ENCODE assay signal across 30 cellular contexts in genomic region chr2:85600235-85600575, GRCh38. TPM values are rescaled to one million over a fixed set of nuclear protein-coding genes. Genes with fewer than 3 reads are reported as not detected.
DNase-seq lines count a peak whose midpoint lies in the region; ATAC-seq, FAIRE-seq and TF ChIP-seq lines count a peak whose summit lies in the region.
"Had no signal": no experiment of that assay in that cellular context is flagged by ENCODE, and none has a peak within 500 bp of the region (broad histone marks: within the 10 kb centered on the region; RNA-seq: fewer than 3 reads in every experiment).

No MANE protein-coding gene starts in this region.

- H3K27ac ChIP-seq in HepG2 (ENCODE audit: extremely low read length, insufficient read depth, low read length) (peak overlapping the region; percentile 80), right lobe of liver (no peak overlapping the region)
- H3K27ac ChIP-seq: A549 had no signal

- TF ChIP-seq POLR2A in HepG2 (IDR thresholded peaks at IDR 0.05; ENCODE audit: insufficient read depth in 1 of 2, low read depth in 2 of 2, low read length in 2 of 2) = no peak
- TF ChIP-seq POLR2A in right lobe of liver (IDR thresholded peaks at IDR 0.05) = no peak

- H3K36me3 Mint-ChIP-seq in activated T-helper 17 cell treated with anti-CD3 and anti-CD28 coated beads, Interleukin-2, amount 50 U/mL, for 72 hours (ENCODE audit: low read depth) = peaks cover 38% of the 10 kb centered on the region
- H3K36me3 Mint-ChIP-seq in nephron progenitor cell (ENCODE audit: low read depth) = no peaks in the 10 kb centered on the region

- no peak overlapping the region for H3K4me3 Mint-ChIP-seq in activated T-helper 17 cell treated with anti-CD3 and anti-CD28 coated beads, Interleukin-2, amount 50 U/mL, for 72 hours
- H3K4me3 Mint-ChIP-seq in nephron progenitor cell = no peak overlapping the region
- H3K4me3 Mint-ChIP-seq: activated CD8-positive, alpha-beta T cell treated with anti-CD3 and anti-CD28 coated beads for 36 hours had no signal

- H3K27me3 ChIP-seq in HepG2 (ENCODE audit: control insufficient read depth in 1 of 2, insufficient read depth in 2 of 2, low read length in 2 of 2) (no peaks in the 10 kb centered on the region; a peak in 1 of 5 replicates), right lobe of liver (no peaks in the 10 kb centered on the region)
- H3K27me3 ChIP-seq: adrenal gland had no signal

- no peaks in the 10 kb centered on the region for H3K9me3 Mint-ChIP-seq in activated T-helper 17 cell treated with anti-CD3 and anti-CD28 coated beads, Interleukin-2, amount 50 U/mL, for 72 hours
- no peaks in the 10 kb centered on the region for H3K9me3 Mint-ChIP-seq in nephron progenitor cell
- H3K9me3 Mint-ChIP-seq: activated CD8-positive, alpha-beta T cell treated with anti-CD3 and anti-CD28 coated beads for 36 hours; endodermal cell; H9 had no signal

- H3K36me3 ChIP-seq in HepG2 (replicated peaks in 1 of 2; ENCODE audit: control insufficient read depth in 1 of 2, insufficient read depth in 2 of 2, low read length in 2 of 2) = peaks cover 7 to 38% of the 10 kb centered on the region in 2 experiments
- H3K36me3 ChIP-seq in right lobe of liver = peaks cover 0 to 26% (median 3%) of the 10 kb centered on the region in 4 donors

- H3K9me3 ChIP-seq in HepG2 (ENCODE audit: low read length) (no peaks in the 10 kb centered on the region), right lobe of liver (no peaks in the 10 kb centered on the region)
- H3K9me3 ChIP-seq: A549, adrenal gland, left ventricle myocardium inferior had no signal

- H2AFZ ChIP-seq in HepG2 (ENCODE audit: low read length) = no peak overlapping the region

- POLR2A ChIA-PET in HepG2 (lab: Yijun Ruan, JAX) = interaction anchor here (1.4 to 25.9 kb wide), 6 partner anchors 5 to 180 kb away, joined by 4 to 795 read pairs (median 358); partner anchors contain the start of genes C2orf68, GGCX, RNF181 and SH2D6

- no peak for TF ChIP-seq RAD21 in HepG2 (CRISPR knock-in tag; IDR thresholded peaks at IDR 0.05)

- peak overlapping the region; percentile 7; the same call in 1 of the 2 replicates for H3K4me2 ChIP-seq in HepG2 (ENCODE audit: low read depth, low read length)
- H3K4me2 ChIP-seq: A549 had no signal

- TF ChIP-seq CTCF in HepG2 (CRISPR knock-in tag; IDR thresholded peaks at IDR 0.05) (no peak), right lobe of liver (IDR thresholded peaks at IDR 0.05) (no peak), nephron progenitor cell (IDR thresholded peaks at IDR 0.05) (no peak)

- CTCF ChIA-PET in HepG2 (lab: Yijun Ruan, JAX; ENCODE audit: low intra/inter-chr PET ratio, low total read pairs) = no interaction called here

- H3K4me1 ChIP-seq in HepG2 (ENCODE audit: insufficient read depth, low read length) (peaks cover 76% of the 10 kb centered on the region), right lobe of liver (peaks cover 0 to 51% (median 22%) of the 10 kb centered on the region in 4 donors)

- peak overlapping the region; percentile 64 for H3K27ac Mint-ChIP-seq in activated T-helper 17 cell treated with anti-CD3 and anti-CD28 coated beads, Interleukin-2, amount 50 U/mL, for 72 hours
- H3K27ac Mint-ChIP-seq in nephron progenitor cell = peak overlapping the region; percentile 48
- H3K27ac Mint-ChIP-seq: activated CD8-positive, alpha-beta T cell treated with anti-CD3 and anti-CD28 coated beads for 36 hours; endodermal cell had no signal

- peaks cover 20% of the 10 kb centered on the region for H3K4me1 Mint-ChIP-seq in activated T-helper 17 cell treated with anti-CD3 and anti-CD28 coated beads, Interleukin-2, amount 50 U/mL, for 72 hours
- peaks cover 49% of the 10 kb centered on the region for H3K4me1 Mint-ChIP-seq in nephron progenitor cell

- no peaks in the 10 kb centered on the region for H3K27me3 Mint-ChIP-seq in activated T-helper 17 cell treated with anti-CD3 and anti-CD28 coated beads, Interleukin-2, amount 50 U/mL, for 72 hours
- H3K27me3 Mint-ChIP-seq in nephron progenitor cell (ENCODE audit: low read depth, poor library complexity) = no peaks in the 10 kb centered on the region
- H3K27me3 Mint-ChIP-seq: activated CD8-positive, alpha-beta T cell treated with anti-CD3 and anti-CD28 coated beads for 36 hours; CD4-positive, alpha-beta memory T cell had no signal

- TF ChIP-seq EP300 in HepG2 (IDR thresholded peaks at IDR 0.05; ENCODE audit: low read depth in 2 of 2, low read length in 2 of 2) (no peak), HepG2 (CRISPR knock-in tag; IDR thresholded peaks at IDR 0.05; ENCODE audit: borderline replicate concordance) (no peak)

- 89% methylated on average over 2 of the region's 3 CpGs for WGBS in HepG2 (ENCODE audit: low lambda C conversion rate)
- 90% methylated on average over 2 of the region's 3 CpGs for WGBS in right lobe of liver (ENCODE audit: insufficient coverage, low coverage, low lambda C conversion rate, missing lambda C conversion rate)

- H3K4me3 ChIP-seq in HepG2 (replicated peaks in 1 of 3; ENCODE audit: insufficient read depth in 1 of 3, low read depth in 2 of 3, low read length in 3 of 3) = no peak overlapping the region
- H3K4me3 ChIP-seq in right lobe of liver = no peak overlapping the region
- H3K4me3 ChIP-seq: A549, adrenal gland, left ventricle myocardium inferior had no signal

- FAIRE-seq in HepG2 (lab: Jason Lieb, UNC) = no peak
- FAIRE-seq: A549 had no signal

- no TSS peak for BruUV-seq in HepG2 (replicated peaks; lab: Mats Ljungman, UMichigan)

- in situ Hi-C loops in HepG2 (cut with HindIII; ENCODE audit: extremely low pct_ligation_motif_present, low pct_unique_long_range_greater_than_20kb) = no loop called here

- intact Hi-C loops in HepG2 (cut with micrococcal nuclease; ENCODE audit: unreplicated experiment) (no loop called here), right lobe of liver (cut with DNase I) (no loop called here)

- H3K79me2 ChIP-seq in HepG2 (ENCODE audit: insufficient read depth, low read length) = peaks cover 57% of the 10 kb centered on the region

- H3K9ac ChIP-seq in HepG2 (ENCODE audit: insufficient read depth, low read depth, low read length) = no peak overlapping the region

- 0 out of 2 replicates have a peak, but pooled peaks cover 3% of the 10 kb centered on the region for H4K20me1 ChIP-seq in HepG2 (ENCODE audit: insufficient read depth, low read length)

- no peak for DNase-seq in HepG2 (ENCODE audit: low spot score)
- DNase-seq in right lobe of liver = no peak
- no peak for DNase-seq in nephron progenitor cell
- no peak for DNase-seq in NCI-H1694 treated with DMSO at 0.1 percent for 48 hours (lab: John Stamatoyannopoulos, UW)
- no peak for DNase-seq in DMS114 treated with DMSO at 0.1 percent for 48 hours (lab: John Stamatoyannopoulos, UW; ENCODE audit: unreplicated experiment)
- DNase-seq in DMS 273 (lab: John Stamatoyannopoulos, UW; ENCODE audit: unreplicated experiment) = no peak
- DNase-seq: activated CD4-positive, alpha-beta T cell treated with anti-CD3 and anti-CD28 coated beads for 1 hour; activated gamma-delta T cell treated with Interleukin-2 at 50 U/mL for 16 hours; adrenal gland; CD4-positive, alpha-beta memory T cell; central memory CD4-positive, alpha-beta T cell; cortex of kidney; DMS 273 treated with DMSO at 0.1 percent for 48 hours; EL; H9; left ventricle myocardium inferior; NCI-H1436; NCI-H2107; NCI-H345; NCI-H69; PC-3; stimulated activated naive CD4-positive, alpha-beta T cell treated with Interleukin-2 at 50 U/mL for 16 hours had no signal

- no peak for ATAC-seq in HepG2
- ATAC-seq in right lobe of liver = no peak
- no peak for ATAC-seq in activated T-helper 17 cell treated with anti-CD3 and anti-CD28 coated beads, Interleukin-2, amount 50 U/mL, for 72 hours (replicated peaks)
- ATAC-seq in HG02885 (IDR thresholded peaks at IDR 0.05; ENCODE audit: poor library complexity, unreplicated experiment) = no peak
- ATAC-seq: A549; activated CD8-positive, alpha-beta T cell treated with anti-CD3 and anti-CD28 coated beads for 36 hours; esophagus mucosa; PC-3; Right ventricle myocardium inferior; SK-N-SH treated with all-trans-retinoic acid at 6 μM for 48 hours had no signal

RNA-seq across cellular contexts. Expression of gene TMEM150A, which starts 2.3 kb away (rescaled TPM):
- total RNA-seq in HepG2 (2016; rRNA removed; fragmentation: Illumina TruSeq; extraction: Trizol) (24.0 and 30.1 TPM in 2 replicates), right lobe of liver (10 to 100 TPM; 20.0 to 26.7 (median 21.9) TPM)
- 24.1 and 32.5 TPM in 2 replicates for total RNA-seq in HepG2 (2016; cell fraction: cytosol; rRNA removed; fragmentation: Illumina TruSeq; extraction: Trizol; ENCODE audit: low read depth)
- 20.6 and 30.6 TPM in 2 replicates for total RNA-seq in HepG2 (2016; cell fraction: insoluble cytoplasmic fraction; rRNA removed; fragmentation: Illumina TruSeq; extraction: Trizol)
- total RNA-seq in HepG2 (2016; cell fraction: membrane; rRNA removed; fragmentation: Illumina TruSeq; extraction: Trizol) = 35.6 and 42.7 TPM in 2 replicates
- total RNA-seq in HepG2 (2016; cell fraction: nucleus; rRNA removed; fragmentation: Illumina TruSeq; extraction: Trizol) = 27.9 and 33.6 TPM in 2 replicates
- polyA plus RNA-seq in HepG2 (2011; rRNA removed) = 70.4 and 111 TPM in 2 replicates
- 56.0 and 56.1 TPM in 2 replicates for polyA plus RNA-seq in HepG2 (2011; cell fraction: cytosol; rRNA removed)
- polyA plus RNA-seq in HepG2 (2011; cell fraction: nucleus; rRNA removed) = 277 and 295 TPM in 2 replicates
- 57.6 and 80.5 TPM in 2 replicates for polyA plus RNA-seq in HepG2 (2012)
- 35.9 and 45.2 TPM in 2 replicates for polyA plus RNA-seq in HepG2 (2016; cell fraction: cytosol; fragmentation: Illumina TruSeq; extraction: Trizol; ENCODE audit: low read depth)
- polyA plus RNA-seq in HepG2 (2016; cell fraction: insoluble cytoplasmic fraction; fragmentation: Illumina TruSeq; extraction: Trizol; ENCODE audit: low read depth) = 34.2 and 35.6 TPM in 2 replicates
- 43.2 and 51.3 TPM in 2 replicates for polyA plus RNA-seq in HepG2 (2016; cell fraction: membrane; fragmentation: Illumina TruSeq; extraction: Trizol; ENCODE audit: low read depth)
- 83.8 and 85.6 TPM in 2 replicates for polyA plus RNA-seq in HepG2 (2016; cell fraction: nucleus; fragmentation: Illumina TruSeq; extraction: Trizol; ENCODE audit: insufficient read depth, low read depth)
- polyA minus RNA-seq in HepG2 (2011; rRNA and poly(A)+ RNA removed; ENCODE audit: low replicate concordance) = 7.2 and 99.4 TPM in 2 replicates
- 17.1 and 21.3 TPM in 2 replicates for polyA minus RNA-seq in HepG2 (2011; cell fraction: cytosol; rRNA and poly(A)+ RNA removed)
- 30.6 and 39.5 TPM in 2 replicates for polyA minus RNA-seq in HepG2 (2011; cell fraction: nucleus; rRNA and poly(A)+ RNA removed)
- total RNA-seq in activated T-helper 17 cell treated with anti-CD3 and anti-CD28 coated beads, Interleukin-2, amount 50 U/mL, for 72 hours = 1 to 10 TPM; 3.3 to 3.7 TPM

RNA-seq across cellular contexts. Expression of gene RNF181, which starts 4.7 kb away (rescaled TPM):
- total RNA-seq in HepG2 (2016; rRNA removed; fragmentation: Illumina TruSeq; extraction: Trizol) (224 and 234 TPM in 2 replicates), right lobe of liver (100 to 1,000 TPM in 2 of 6 experiments, 10 to 100 TPM in 4; 54.5 to 123 (median 66.6) TPM)
- 68.8 and 79.7 TPM in 2 replicates for total RNA-seq in HepG2 (2016; cell fraction: cytosol; rRNA removed; fragmentation: Illumina TruSeq; extraction: Trizol; ENCODE audit: low read depth)
- 237 and 239 TPM in 2 replicates for total RNA-seq in HepG2 (2016; cell fraction: insoluble cytoplasmic fraction; rRNA removed; fragmentation: Illumina TruSeq; extraction: Trizol)
- 60.8 and 63.4 TPM in 2 replicates for total RNA-seq in HepG2 (2016; cell fraction: membrane; rRNA removed; fragmentation: Illumina TruSeq; extraction: Trizol)
- total RNA-seq in HepG2 (2016; cell fraction: nucleus; rRNA removed; fragmentation: Illumina TruSeq; extraction: Trizol) = 99.4 and 107 TPM in 2 replicates
- 578 and 594 TPM in 2 replicates for polyA plus RNA-seq in HepG2 (2011; rRNA removed)
- 700 and 712 TPM in 2 replicates for polyA plus RNA-seq in HepG2 (2011; cell fraction: cytosol; rRNA removed)
- 285 and 326 TPM in 2 replicates for polyA plus RNA-seq in HepG2 (2011; cell fraction: nucleus; rRNA removed)
- polyA plus RNA-seq in HepG2 (2012) = 240 and 307 TPM in 2 replicates
- 54.1 and 54.2 TPM in 2 replicates for polyA plus RNA-seq in HepG2 (2016; cell fraction: cytosol; fragmentation: Illumina TruSeq; extraction: Trizol; ENCODE audit: low read depth)
- 189 and 200 TPM in 2 replicates for polyA plus RNA-seq in HepG2 (2016; cell fraction: insoluble cytoplasmic fraction; fragmentation: Illumina TruSeq; extraction: Trizol; ENCODE audit: low read depth)
- 43.8 and 45.1 TPM in 2 replicates for polyA plus RNA-seq in HepG2 (2016; cell fraction: membrane; fragmentation: Illumina TruSeq; extraction: Trizol; ENCODE audit: low read depth)
- 124 and 147 TPM in 2 replicates for polyA plus RNA-seq in HepG2 (2016; cell fraction: nucleus; fragmentation: Illumina TruSeq; extraction: Trizol; ENCODE audit: insufficient read depth, low read depth)
- 200 and 300 TPM in 2 replicates for polyA minus RNA-seq in HepG2 (2011; rRNA and poly(A)+ RNA removed; ENCODE audit: low replicate concordance)
- polyA minus RNA-seq in HepG2 (2011; cell fraction: cytosol; rRNA and poly(A)+ RNA removed) = 65.6 and 78.5 TPM in 2 replicates
- polyA minus RNA-seq in HepG2 (2011; cell fraction: nucleus; rRNA and poly(A)+ RNA removed) = 59.9 and 82.9 TPM in 2 replicates
- total RNA-seq in activated T-helper 17 cell treated with anti-CD3 and anti-CD28 coated beads, Interleukin-2, amount 50 U/mL, for 72 hours = 100 to 1,000 TPM; 116 to 156 TPM

RNA-seq across cellular contexts. Expression of gene C2orf68, which starts 11.7 kb away (rescaled TPM):
- total RNA-seq in HepG2 (2016; rRNA removed; fragmentation: Illumina TruSeq; extraction: Trizol) = 47.1 and 49.0 TPM in 2 replicates
- 32.5 and 36.5 TPM in 2 replicates for total RNA-seq in HepG2 (2016; cell fraction: cytosol; rRNA removed; fragmentation: Illumina TruSeq; extraction: Trizol; ENCODE audit: low read depth)
- total RNA-seq in HepG2 (2016; cell fraction: insoluble cytoplasmic fraction; rRNA removed; fragmentation: Illumina TruSeq; extraction: Trizol) = 48.7 and 49.6 TPM in 2 replicates
- total RNA-seq in HepG2 (2016; cell fraction: membrane; rRNA removed; fragmentation: Illumina TruSeq; extraction: Trizol) = 64.2 and 67.0 TPM in 2 replicates
- 33.2 and 34.7 TPM in 2 replicates for total RNA-seq in HepG2 (2016; cell fraction: nucleus; rRNA removed; fragmentation: Illumina TruSeq; extraction: Trizol)
- polyA plus RNA-seq in HepG2 (2011; rRNA removed) = 77.4 and 82.8 TPM in 2 replicates
- polyA plus RNA-seq in HepG2 (2011; cell fraction: cytosol; rRNA removed) = 32.5 and 38.0 TPM in 2 replicates
- 55.4 and 70.0 TPM in 2 replicates for polyA plus RNA-seq in HepG2 (2011; cell fraction: nucleus; rRNA removed)
- 42.2 and 51.9 TPM in 2 replicates for polyA plus RNA-seq in HepG2 (2012)
- polyA plus RNA-seq in HepG2 (2016; cell fraction: cytosol; fragmentation: Illumina TruSeq; extraction: Trizol; ENCODE audit: low read depth) = 54.3 and 54.6 TPM in 2 replicates
- polyA plus RNA-seq in HepG2 (2016; cell fraction: insoluble cytoplasmic fraction; fragmentation: Illumina TruSeq; extraction: Trizol; ENCODE audit: low read depth) = 56.4 and 59.2 TPM in 2 replicates
- 69.9 and 70.6 TPM in 2 replicates for polyA plus RNA-seq in HepG2 (2016; cell fraction: membrane; fragmentation: Illumina TruSeq; extraction: Trizol; ENCODE audit: low read depth)
- polyA plus RNA-seq in HepG2 (2016; cell fraction: nucleus; fragmentation: Illumina TruSeq; extraction: Trizol; ENCODE audit: insufficient read depth, low read depth) = 76.9 and 78.6 TPM in 2 replicates
- polyA minus RNA-seq in HepG2 (2011; rRNA and poly(A)+ RNA removed; ENCODE audit: low replicate concordance) = 73.7 and 82.9 TPM in 2 replicates
- 34.4 and 42.2 TPM in 2 replicates for polyA minus RNA-seq in HepG2 (2011; cell fraction: cytosol; rRNA and poly(A)+ RNA removed)
- 35.4 and 43.0 TPM in 2 replicates for polyA minus RNA-seq in HepG2 (2011; cell fraction: nucleus; rRNA and poly(A)+ RNA removed)
- total RNA-seq in right lobe of liver = 10 to 100 TPM in 5 of 6 experiments, 1 to 10 TPM in 1; 7.6 to 22.7 (median 14.8) TPM
- 10 to 100 TPM; 21.6 to 32.5 TPM for total RNA-seq in activated T-helper 17 cell treated with anti-CD3 and anti-CD28 coated beads, Interleukin-2, amount 50 U/mL, for 72 hours

RNA-seq across cellular contexts. Expression of gene USP39, which starts 15.8 kb away (rescaled TPM):
- total RNA-seq in HepG2 (2016; rRNA removed; fragmentation: Illumina TruSeq; extraction: Trizol) = 63.3 and 80.2 TPM in 2 replicates
- 20.2 and 21.5 TPM in 2 replicates for total RNA-seq in HepG2 (2016; cell fraction: cytosol; rRNA removed; fragmentation: Illumina TruSeq; extraction: Trizol; ENCODE audit: low read depth)
- total RNA-seq in HepG2 (2016; cell fraction: insoluble cytoplasmic fraction; rRNA removed; fragmentation: Illumina TruSeq; extraction: Trizol) = 64.7 and 84.8 TPM in 2 replicates
- total RNA-seq in HepG2 (2016; cell fraction: membrane; rRNA removed; fragmentation: Illumina TruSeq; extraction: Trizol) = 37.2 and 41.8 TPM in 2 replicates
- total RNA-seq in HepG2 (2016; cell fraction: nucleus; rRNA removed; fragmentation: Illumina TruSeq; extraction: Trizol) = 43.3 and 49.6 TPM in 2 replicates
- polyA plus RNA-seq in HepG2 (2011; rRNA removed) = 73.6 and 75.1 TPM in 2 replicates
- 52.3 and 54.6 TPM in 2 replicates for polyA plus RNA-seq in HepG2 (2011; cell fraction: cytosol; rRNA removed)
- polyA plus RNA-seq in HepG2 (2011; cell fraction: nucleus; rRNA removed) = 71.1 and 77.1 TPM in 2 replicates
- 51.9 and 66.6 TPM in 2 replicates for polyA plus RNA-seq in HepG2 (2012)
- 21.2 and 23.0 TPM in 2 replicates for polyA plus RNA-seq in HepG2 (2016; cell fraction: cytosol; fragmentation: Illumina TruSeq; extraction: Trizol; ENCODE audit: low read depth)
- polyA plus RNA-seq in HepG2 (2016; cell fraction: insoluble cytoplasmic fraction; fragmentation: Illumina TruSeq; extraction: Trizol; ENCODE audit: low read depth) = 106 and 107 TPM in 2 replicates
- 36.4 and 40.9 TPM in 2 replicates for polyA plus RNA-seq in HepG2 (2016; cell fraction: membrane; fragmentation: Illumina TruSeq; extraction: Trizol; ENCODE audit: low read depth)
- 92.4 and 97.2 TPM in 2 replicates for polyA plus RNA-seq in HepG2 (2016; cell fraction: nucleus; fragmentation: Illumina TruSeq; extraction: Trizol; ENCODE audit: insufficient read depth, low read depth)
- polyA minus RNA-seq in HepG2 (2011; rRNA and poly(A)+ RNA removed; ENCODE audit: low replicate concordance) = 156 and 185 TPM in 2 replicates
- polyA minus RNA-seq in HepG2 (2011; cell fraction: cytosol; rRNA and poly(A)+ RNA removed) = 31.4 and 36.2 TPM in 2 replicates
- 60.5 and 67.6 TPM in 2 replicates for polyA minus RNA-seq in HepG2 (2011; cell fraction: nucleus; rRNA and poly(A)+ RNA removed)
- 10 to 100 TPM; 14.7 to 32.8 (median 17.9) TPM for total RNA-seq in right lobe of liver
- 10 to 100 TPM; 48.8 to 79.2 TPM for total RNA-seq in activated T-helper 17 cell treated with anti-CD3 and anti-CD28 coated beads, Interleukin-2, amount 50 U/mL, for 72 hours

RNA-seq across cellular contexts. Expression of gene VAMP5, which starts 16.0 kb away (rescaled TPM):
- 7.2 and 9.0 TPM in 2 replicates for total RNA-seq in HepG2 (2016; rRNA removed; fragmentation: Illumina TruSeq; extraction: Trizol)
- total RNA-seq in HepG2 (2016; cell fraction: cytosol; rRNA removed; fragmentation: Illumina TruSeq; extraction: Trizol; ENCODE audit: low read depth) = 13.9 and 18.3 TPM in 2 replicates
- 7.1 and 9.2 TPM in 2 replicates for total RNA-seq in HepG2 (2016; cell fraction: insoluble cytoplasmic fraction; rRNA removed; fragmentation: Illumina TruSeq; extraction: Trizol)
- 12.5 and 15.9 TPM in 2 replicates for total RNA-seq in HepG2 (2016; cell fraction: membrane; rRNA removed; fragmentation: Illumina TruSeq; extraction: Trizol)
- 3.2 and 4.0 TPM in 2 replicates for total RNA-seq in HepG2 (2016; cell fraction: nucleus; rRNA removed; fragmentation: Illumina TruSeq; extraction: Trizol)
- 56.7 and 68.6 TPM in 2 replicates for polyA plus RNA-seq in HepG2 (2011; rRNA removed)
- polyA plus RNA-seq in HepG2 (2011; cell fraction: cytosol; rRNA removed) = 87.7 and 90.8 TPM in 2 replicates
- 35.8 and 44.7 TPM in 2 replicates for polyA plus RNA-seq in HepG2 (2011; cell fraction: nucleus; rRNA removed)
- polyA plus RNA-seq in HepG2 (2012) = 39.4 and 46.3 TPM in 2 replicates
- polyA plus RNA-seq in HepG2 (2016; cell fraction: cytosol; fragmentation: Illumina TruSeq; extraction: Trizol; ENCODE audit: low read depth) = 27.3 and 33.3 TPM in 2 replicates
- polyA plus RNA-seq in HepG2 (2016; cell fraction: insoluble cytoplasmic fraction; fragmentation: Illumina TruSeq; extraction: Trizol; ENCODE audit: low read depth) = 20.9 and 22.2 TPM in 2 replicates
- 21.7 and 27.9 TPM in 2 replicates for polyA plus RNA-seq in HepG2 (2016; cell fraction: membrane; fragmentation: Illumina TruSeq; extraction: Trizol; ENCODE audit: low read depth)
- polyA plus RNA-seq in HepG2 (2016; cell fraction: nucleus; fragmentation: Illumina TruSeq; extraction: Trizol; ENCODE audit: insufficient read depth, low read depth) = 11.7 and 13.5 TPM in 2 replicates
- polyA minus RNA-seq in HepG2 (2011; rRNA and poly(A)+ RNA removed; ENCODE audit: low replicate concordance) = 5.5 and 44.4 TPM in 2 replicates
- 7.3 and 9.1 TPM in 2 replicates for polyA minus RNA-seq in HepG2 (2011; cell fraction: cytosol; rRNA and poly(A)+ RNA removed)
- polyA minus RNA-seq in HepG2 (2011; cell fraction: nucleus; rRNA and poly(A)+ RNA removed) = 2.0 and 4.9 TPM in 2 replicates
- total RNA-seq in right lobe of liver = 10 to 100 TPM; 27.2 to 50.1 (median 34.7) TPM
- 10 to 100 TPM; 36.8 to 51.2 TPM for total RNA-seq in activated T-helper 17 cell treated with anti-CD3 and anti-CD28 coated beads, Interleukin-2, amount 50 U/mL, for 72 hours
